Comparison of ENCODE assay signal across 12 cellular contexts in genomic region chr13:27644302-27644701, GRCh38. TPM values are rescaled to one million over a fixed set of nuclear protein-coding genes. Genes with fewer than 3 reads are reported as not detected.
A peak's percentile ranks its signal among the peaks of the same experiment; 100 is the strongest.
DNase-seq lines count a peak whose midpoint lies in the region; ATAC-seq and TF ChIP-seq lines count a peak whose summit lies in the region.
"Had no signal": no experiment of that assay in that cellular context is flagged by ENCODE, and none has a peak within 500 bp of the region (broad histone marks: within the 10 kb centered on the region; RNA-seq: fewer than 3 reads in every experiment).

No MANE protein-coding gene starts in this region.

- TF ChIP-seq CTCF in gastroesophageal sphincter (IDR thresholded peaks at IDR 0.05), result no peak
- no peak for TF ChIP-seq CTCF in smooth muscle cell (IDR thresholded peaks at IDR 0.05; ENCODE audit: borderline replicate concordance, insufficient read depth, poor library complexity, severe bottlenecking)

- H3K9ac ChIP-seq in adipocyte (ENCODE audit: low read length) (no peak overlapping the region), smooth muscle cell (ENCODE audit: low read depth) (no peak overlapping the region)

- peak overlapping the region; percentile 23 for H3K4me2 ChIP-seq in smooth muscle cell

- peaks cover 46% of the 10 kb centered on the region for H4K20me1 ChIP-seq in smooth muscle cell (ENCODE audit: low read depth)

- H3K4me3 ChIP-seq in adipocyte (ENCODE audit: low read length) (no peak overlapping the region), gastroesophageal sphincter (no peak overlapping the region), smooth muscle cell (no peak overlapping the region)

- no peak for TF ChIP-seq POLR2A in gastroesophageal sphincter (IDR thresholded peaks at IDR 0.05)

- ATAC-seq in gastroesophageal sphincter (no peak), GM19467 (IDR thresholded peaks at IDR 0.05; ENCODE audit: unreplicated experiment) (no peak), GM19328 (IDR thresholded peaks at IDR 0.05; ENCODE audit: unreplicated experiment) (no peak)
- ATAC-seq: natural killer cell had no signal

- H3K27me3 ChIP-seq in adipocyte (replicated peaks; ENCODE audit: control insufficient read depth, insufficient read depth, low read length) (no peaks in the 10 kb centered on the region), gastroesophageal sphincter (no peaks in the 10 kb centered on the region), smooth muscle cell (ENCODE audit: low read depth) (no peaks in the 10 kb centered on the region)

- H2AFZ ChIP-seq in smooth muscle cell (ENCODE audit: low read depth), result no peak overlapping the region

- H3K9me3 ChIP-seq in adipocyte (ENCODE audit: control insufficient read depth, low read length) (no peaks in the 10 kb centered on the region), gastroesophageal sphincter (no peaks in the 10 kb centered on the region), smooth muscle cell (replicated peaks; ENCODE audit: low read depth) (no peaks in the 10 kb centered on the region)

- TF ChIP-seq EP300 in gastroesophageal sphincter (IDR thresholded peaks at IDR 0.05), result no peak

- H3K79me2 ChIP-seq in smooth muscle cell (ENCODE audit: low read depth), result peaks cover 35% of the 10 kb centered on the region

- H3K36me3 ChIP-seq in adipocyte (ENCODE audit: control insufficient read depth, insufficient read depth, low read length, severe bottlenecking), result peaks cover 12% of the 10 kb centered on the region
- peaks cover 0 to 9% of the 10 kb centered on the region in 2 donors for H3K36me3 ChIP-seq in gastroesophageal sphincter
- peaks cover 8% of the 10 kb centered on the region for H3K36me3 ChIP-seq in smooth muscle cell (ENCODE audit: low read depth)

- DNase-seq in HCEC 1CT (peak; percentile 76), adipocyte (ENCODE audit: low read depth) (peak; percentile 54), smooth muscle cell (lab: John Stamatoyannopoulos, UW; ENCODE audit: unreplicated experiment) (no peak)
- no peak for DNase-seq in stimulated activated CD4-positive, alpha-beta T cell treated with anti-CD3 and anti-CD28 coated beads, Interleukin-2, amount 100 ng/mL, for 48 hours
- DNase-seq: activated CD8-positive, alpha-beta memory T cell treated with anti-CD3 and anti-CD28 coated beads, Interleukin-2, amount 50 U/mL, for 4 hours; caudate nucleus; natural killer cell; NCI-H524 treated with DMSO at 0.1 percent for 48 hours; stimulated activated CD4-positive, alpha-beta T cell treated with anti-CD3 and anti-CD28 coated beads, Interleukin-2, amount 100 ng/mL, for 24 hours had no signal

- WGBS in gastroesophageal sphincter (ENCODE audit: low coverage in 1 of 2), 2 donors, result 0 to 5% methylated on average over 1 of the region's 1 CpG
- WGBS in smooth muscle cell (ENCODE audit: low lambda C conversion rate), result 6% methylated on average over 1 of the region's 1 CpG

- H3K4me1 ChIP-seq in adipocyte (ENCODE audit: control insufficient read depth, insufficient read depth, low read length) (peaks cover 21% of the 10 kb centered on the region), gastroesophageal sphincter (peaks cover 9 to 62% (median 15%) of the 10 kb centered on the region in 3 donors), smooth muscle cell (ENCODE audit: low read depth) (no peaks in the 10 kb centered on the region)

- no peaks in the 10 kb centered on the region for H3F3A ChIP-seq in smooth muscle cell (ENCODE audit: low read depth)

- H3K27ac ChIP-seq in gastroesophageal sphincter, result peak overlapping the region; percentile 31 to 60 (median 46)
- peak overlapping the region; percentile 29 for H3K27ac ChIP-seq in smooth muscle cell (ENCODE audit: low read depth)

RNA-seq across cellular contexts. Expression of gene POLR1D, which starts 22.6 kb away (rescaled TPM):
- total RNA-seq in gastroesophageal sphincter, result 100 to 1,000 TPM; 115 to 137 (median 133) TPM
- 57.8 and 102 TPM in 2 replicates for total RNA-seq in smooth muscle cell
- 45.7 and 61.3 TPM in 2 replicates for polyA plus RNA-seq in smooth muscle cell

RNA-seq across cellular contexts. Expression of gene LNX2, which starts 24.0 kb away (rescaled TPM):
- total RNA-seq in gastroesophageal sphincter (10 to 100 TPM; 10.6 to 16.0 (median 14.0) TPM), smooth muscle cell (7.3 and 11.7 TPM in 2 replicates)
- polyA plus RNA-seq in smooth muscle cell, result 4.8 and 5.5 TPM in 2 replicates

Comparison
In these comparisons a context has a peak if more than half of its experiments do, and no peak if none do; other contexts are left out.
1. DNase-seq: peak in HCEC 1CT (single experiment) and adipocyte (single experiment); none in smooth muscle cell (single experiment) and stimulated activated CD4-positive, alpha-beta T cell treated with anti-CD3 and anti-CD28 coated beads, Interleukin-2, amount 100 ng/mL, for 48 hours (0 of 2).